13 cellular contexts compared by ENCODE assay signal in the genomic region with DNA sequence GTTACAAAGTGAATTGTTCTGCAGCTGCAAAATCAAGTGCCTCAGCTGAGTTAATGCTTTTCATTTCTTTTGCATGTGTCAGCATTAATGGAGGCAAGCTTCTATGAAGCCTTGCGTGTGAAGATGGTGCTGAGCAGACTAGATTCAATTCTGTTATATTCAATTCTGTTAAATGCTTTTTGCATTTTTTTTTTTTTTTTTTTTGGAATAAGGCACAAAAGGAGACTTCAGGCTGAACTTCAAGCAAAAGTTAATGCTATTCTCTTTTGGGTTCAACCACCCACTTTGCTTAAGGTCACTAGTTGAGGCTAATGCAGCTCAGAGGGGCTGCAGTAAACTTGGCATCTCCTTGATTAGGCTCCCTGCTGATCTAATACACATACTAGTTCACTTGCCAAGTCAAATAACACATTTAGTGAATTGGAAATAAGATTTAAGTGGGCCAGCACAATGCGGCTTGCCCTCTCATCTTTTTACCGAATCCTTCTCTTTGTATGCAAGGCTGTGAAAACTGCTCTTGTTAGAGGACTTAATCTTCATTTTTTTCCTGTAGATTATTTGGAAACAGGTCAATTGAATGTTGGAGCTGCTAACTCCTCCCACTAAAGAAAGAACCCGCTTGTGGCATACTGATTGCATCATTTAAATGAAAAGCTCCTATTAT.
DNase-seq lines count a peak whose midpoint lies in the region; ATAC-seq and TF ChIP-seq lines count a peak whose summit lies in the region.
"Had no signal": no experiment of that assay in that cellular context is flagged by ENCODE, and none has a peak within 500 bp of the region (broad histone marks: within the 10 kb centered on the region; RNA-seq: fewer than 3 reads in every experiment).

No MANE protein-coding gene starts in this region.

- DNase-seq in NCI-H748 (lab: John Stamatoyannopoulos, UW; ENCODE audit: unreplicated experiment) (peak; percentile 39), NCI-H748 treated with DMSO at 0.1 percent for 48 hours (lab: John Stamatoyannopoulos, UW) (no peak), RPMI8226 (peak; percentile 81), fibroblast of pulmonary artery (ENCODE audit: low read depth) (peak; percentile 36), cardiac septum (ENCODE audit: low spot score) (no peak), NCI-H2029 (lab: John Stamatoyannopoulos, UW) (no peak)
- DNase-seq: activated CD4-positive, alpha-beta memory T cell treated with anti-CD3 and anti-CD28 coated beads, Interleukin-2, amount 10 ng/mL, durations not matched to agents 7 days and 5 days; effector memory CD4-positive, alpha-beta T cell; kidney; NCI-H510A treated with DMSO at 0.1 percent for 48 hours; pancreas had no signal

- peaks cover 37% of the 10 kb centered on the region for H3K4me1 ChIP-seq in skeletal muscle satellite cell (ENCODE audit: control insufficient read depth, insufficient read depth, low read length)
- H3K4me1 ChIP-seq: pancreas had no signal

- TF ChIP-seq CTCF in fibroblast of pulmonary artery (IDR thresholded peaks at IDR 0.05; ENCODE audit: low read length, missing control alignments) = no peak

- H3K4me3 ChIP-seq in fibroblast of pulmonary artery (replicated peaks; ENCODE audit: low read depth, low read length) (no peak overlapping the region), skeletal muscle satellite cell (ENCODE audit: low read length) (no peak overlapping the region)
- H3K4me3 ChIP-seq: pancreas had no signal

- no peaks in the 10 kb centered on the region for H3K27me3 ChIP-seq in skeletal muscle satellite cell (ENCODE audit: control insufficient read depth, insufficient read depth, low read length)
- H3K27me3 ChIP-seq: pancreas had no signal

- intact Hi-C loops in cardiac septum (cut with DNase I) = no loop called here

- no peak for ATAC-seq in HG03045 (IDR thresholded peaks at IDR 0.05; ENCODE audit: unreplicated experiment)
- ATAC-seq: pancreas had no signal

- peak overlapping the region; percentile 7 for H3K4me2 ChIP-seq in skeletal muscle satellite cell (ENCODE audit: low read length)

- no peak overlapping the region for H3K9ac ChIP-seq in skeletal muscle satellite cell (ENCODE audit: low read depth, low read length)

- H3K9me3 ChIP-seq in skeletal muscle satellite cell (replicated peaks; ENCODE audit: low read length) = no peaks in the 10 kb centered on the region
- H3K9me3 ChIP-seq: pancreas had no signal

- H3K36me3 ChIP-seq in skeletal muscle satellite cell (ENCODE audit: insufficient read depth, low read length) = no peaks in the 10 kb centered on the region
- H3K36me3 ChIP-seq: pancreas had no signal

Comparison
In these comparisons a context has a peak if more than half of its experiments do, and no peak if none do; other contexts are left out.
1. DNase-seq: peak in NCI-H748 (single experiment), RPMI8226 (single experiment) and fibroblast of pulmonary artery (single experiment); none in NCI-H748 treated with DMSO at 0.1 percent for 48 hours (single experiment), cardiac septum (single experiment) and NCI-H2029 (single experiment).